In the genomic region with DNA sequence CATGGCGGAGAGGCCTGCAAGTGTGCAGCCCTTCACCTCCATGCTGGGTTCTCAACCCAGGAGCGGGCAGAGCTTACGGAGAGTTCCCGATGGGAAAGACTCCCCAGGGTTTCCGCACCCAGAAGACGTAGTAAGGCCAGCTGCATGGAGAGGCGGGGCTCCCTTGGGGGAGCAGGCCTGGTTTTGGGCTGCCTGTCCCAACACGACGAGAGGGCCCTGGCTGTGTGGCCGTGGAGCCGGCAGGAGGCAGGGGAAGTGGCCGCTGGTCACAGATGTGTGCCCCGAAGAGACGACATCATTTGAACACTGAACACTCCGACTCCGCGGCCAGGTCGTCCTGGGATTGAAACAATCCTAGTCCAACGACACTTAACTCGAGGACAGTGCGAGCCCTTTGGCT, we compare ENCODE assay signal across 2 cellular contexts.
A peak's percentile ranks its signal among the peaks of the same experiment; 100 is the strongest.
TF ChIP-seq lines count a peak whose summit lies in the region.

No MANE protein-coding gene starts in this region.

TF ChIP-seq in IMR-90, 13 proteins besides CTCF, POLR2A, EP300 and RAD21:
- no peak for TF ChIP-seq MAFK (IDR thresholded peaks at IDR 0.05; ENCODE audit: low read depth, low read length)
- no peak for TF ChIP-seq SMC3 (IDR thresholded peaks at IDR 0.05; ENCODE audit: low read depth, low read length)
- TF ChIP-seq NFE2L2 (IDR thresholded peaks at IDR 0.05; ENCODE audit: low read depth, low read length): no peak
- TF ChIP-seq FOS (IDR thresholded peaks at IDR 0.05; ENCODE audit: low read depth, low read length): no peak
- no peak for TF ChIP-seq RCOR1 (IDR thresholded peaks at IDR 0.05; ENCODE audit: insufficient replicate concordance, low read length)
- TF ChIP-seq, protein P1, sequence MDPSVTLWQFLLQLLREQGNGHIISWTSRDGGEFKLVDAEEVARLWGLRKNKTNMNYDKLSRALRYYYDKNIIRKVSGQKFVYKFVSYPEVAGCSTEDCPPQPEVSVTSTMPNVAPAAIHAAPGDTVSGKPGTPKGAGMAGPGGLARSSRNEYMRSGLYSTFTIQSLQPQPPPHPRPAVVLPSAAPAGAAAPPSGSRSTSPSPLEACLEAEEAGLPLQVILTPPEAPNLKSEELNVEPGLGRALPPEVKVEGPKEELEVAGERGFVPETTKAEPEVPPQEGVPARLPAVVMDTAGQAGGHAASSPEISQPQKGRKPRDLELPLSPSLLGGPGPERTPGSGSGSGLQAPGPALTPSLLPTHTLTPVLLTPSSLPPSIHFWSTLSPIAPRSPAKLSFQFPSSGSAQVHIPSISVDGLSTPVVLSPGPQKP (IDR thresholded peaks at IDR 0.05; ENCODE audit: borderline replicate concordance, low read depth, low read length): no peak
- TF ChIP-seq CHD1 (IDR thresholded peaks at IDR 0.05; ENCODE audit: low read depth, low read length): no peak
- TF ChIP-seq BHLHE40 (IDR thresholded peaks at IDR 0.05; ENCODE audit: low read depth, low read length): no peak
- TF ChIP-seq MAZ (IDR thresholded peaks at IDR 0.05; ENCODE audit: borderline replicate concordance, low read depth, low read length): no peak
- no peak for TF ChIP-seq RFX5 (IDR thresholded peaks at IDR 0.05; ENCODE audit: low read depth, low read length)
- no peak for TF ChIP-seq MXI1 (IDR thresholded peaks at IDR 0.05; ENCODE audit: borderline replicate concordance, low read depth, low read length)
- no peak for TF ChIP-seq CEBPB (IDR thresholded peaks at IDR 0.05; ENCODE audit: low read depth, low read length)
- TF ChIP-seq, protein P2, sequence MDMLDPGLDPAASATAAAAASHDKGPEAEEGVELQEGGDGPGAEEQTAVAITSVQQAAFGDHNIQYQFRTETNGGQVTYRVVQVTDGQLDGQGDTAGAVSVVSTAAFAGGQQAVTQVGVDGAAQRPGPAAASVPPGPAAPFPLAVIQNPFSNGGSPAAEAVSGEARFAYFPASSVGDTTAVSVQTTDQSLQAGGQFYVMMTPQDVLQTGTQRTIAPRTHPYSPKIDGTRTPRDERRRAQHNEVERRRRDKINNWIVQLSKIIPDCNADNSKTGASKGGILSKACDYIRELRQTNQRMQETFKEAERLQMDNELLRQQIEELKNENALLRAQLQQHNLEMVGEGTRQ (IDR thresholded peaks at IDR 0.05; ENCODE audit: low read depth, low read length): no peak

TF ChIP-seq in K562, 482 proteins besides CTCF, POLR2A, EP300 and RAD21:
- TF ChIP-seq EZH2 (IDR thresholded peaks at IDR 0.05; ENCODE audit: borderline replicate concordance, low read depth, low read length) (0 out of 2 replicates have a peak, but pooled peaks have one; percentile 2), ZNF239 (CRISPR knock-in tag; IDR thresholded peaks at IDR 0.05) (no peak)
